8 cellular contexts compared by ENCODE assay signal in genomic region chr4:83490876-83491450, GRCh38. TPM values are rescaled to one million over a fixed set of nuclear protein-coding genes. Genes with fewer than 3 reads are reported as not detected.
DNase-seq lines count a peak whose midpoint lies in the region; ATAC-seq and TF ChIP-seq lines count a peak whose summit lies in the region.

No MANE protein-coding gene starts in this region.

- H3K27me3 Mint-ChIP-seq in Calu3 (ENCODE audit: unreplicated experiment) (no peaks in the 10 kb centered on the region), T-cell (no peaks in the 10 kb centered on the region)

- H3K36me3 Mint-ChIP-seq in Calu3 (ENCODE audit: insufficient read depth, unreplicated experiment) = no peaks in the 10 kb centered on the region
- H3K36me3 Mint-ChIP-seq in T-cell = no peaks in the 10 kb centered on the region

- CTCF ChIA-PET in Calu3 (lab: Charles Lee) (interaction anchor here (0.7 kb wide), 1 partner anchor 28 kb away, joined by 3 read pairs; no protein-coding TSS in a partner anchor), T-cell (lab: Charles Lee) (interaction anchor here (0.6 to 3.1 kb wide), 7 partner anchors 9 to 155 kb away, joined by 3 to 14 read pairs (median 5); no protein-coding TSS in a partner anchor)

- H3K9me3 Mint-ChIP-seq in Calu3 (ENCODE audit: low read depth, unreplicated experiment) (no peaks in the 10 kb centered on the region), T-cell (no peaks in the 10 kb centered on the region)

- H3K27ac Mint-ChIP-seq in Calu3 (ENCODE audit: unreplicated experiment) = no peak overlapping the region
- no peak overlapping the region for H3K27ac Mint-ChIP-seq in T-cell

- H3K4me3 Mint-ChIP-seq in Calu3 (ENCODE audit: low read depth, unreplicated experiment) (no peak overlapping the region), T-cell (no peak overlapping the region)

- ATAC-seq in GM18861 (IDR thresholded peaks at IDR 0.05; ENCODE audit: unreplicated experiment) = peak; percentile 78
- peak; percentile 79 for ATAC-seq in HG03354 (IDR thresholded peaks at IDR 0.05; ENCODE audit: poor library complexity, severe bottlenecking, unreplicated experiment)
- ATAC-seq in T-cell (replicated peaks in 1 of 4) = peak; percentile 65 to 82 (median 70)
- ATAC-seq in HG02840 (IDR thresholded peaks at IDR 0.05; ENCODE audit: low FRiP score, unreplicated experiment) = no peak
- ATAC-seq in HG02970 (IDR thresholded peaks at IDR 0.05; ENCODE audit: low FRiP score, unreplicated experiment) = no peak

- BruUV-seq in Calu3 (replicated peaks; lab: Mats Ljungman, UMichigan) = no TSS peak

- peak; percentile 46 for TF ChIP-seq CTCF in Calu3 (IDR thresholded peaks at IDR 0.05; ENCODE audit: unreplicated experiment)

- POLR2A ChIA-PET in T-cell (lab: Charles Lee) = no interaction called here

- intact Hi-C loops in Calu3 (cut with micrococcal nuclease; ENCODE audit: unreplicated experiment) = loop anchor here (1.0 kb wide), 1 partner anchor 149 kb away; no protein-coding TSS in a partner anchor

- DNase-seq in Calu3 = peak; percentile 14
- peak in 4 of 34 experiments; percentile 6 to 17 (median 12) for DNase-seq in T-cell
- peak; percentile 43 for DNase-seq in hepatic stellate cell (ENCODE audit: low spot score)
- DNase-seq in DMS153 (lab: John Stamatoyannopoulos, UW) = no peak

- no peaks in the 10 kb centered on the region for H3K4me1 Mint-ChIP-seq in Calu3 (ENCODE audit: low read depth, unreplicated experiment)
- peaks cover 5 to 8% (median 8%) of the 10 kb centered on the region in 3 donors for H3K4me1 Mint-ChIP-seq in T-cell

RNA-seq across cellular contexts. Expression of gene ABRAXAS1, which starts 6.1 kb away (rescaled TPM):
- 3.0 and 4.2 TPM in 2 replicates for total RNA-seq in Calu3 (2022)
- 10 to 100 TPM; 18.8 to 41.7 (median 28.6) TPM for total RNA-seq in T-cell

RNA-seq across cellular contexts. Expression of gene MRPS18C, which starts 35.1 kb away (rescaled TPM):
- total RNA-seq in Calu3 (2022) = 39.0 and 47.9 TPM in 2 replicates
- 10 to 100 TPM; 11.1 to 36.2 (median 32.9) TPM for total RNA-seq in T-cell

RNA-seq across cellular contexts. Expression of gene HELQ, which starts 35.3 kb away (rescaled TPM):
- total RNA-seq in Calu3 (2022) (7.8 and 8.2 TPM in 2 replicates), T-cell (10 to 100 TPM; 30.6 to 36.3 (median 34.9) TPM)

RNA-seq across cellular contexts. Expression of gene GPAT3, which starts 44.9 kb away (rescaled TPM):
- 4.4 and 4.7 TPM in 2 replicates for total RNA-seq in Calu3 (2022)
- total RNA-seq in T-cell = 1 to 10 TPM; 2.7 to 8.3 (median 6.1) TPM

Comparison
In these comparisons a context has a peak if more than half of its experiments do, and no peak if none do; other contexts are left out.
1. ATAC-seq: peak in GM18861 (single experiment), HG03354 (single experiment) and T-cell (4 of 4); none in HG02840 (single experiment) and HG02970 (single experiment).